Comparison of ENCODE assay signal across 15 cellular contexts in the genomic region with DNA sequence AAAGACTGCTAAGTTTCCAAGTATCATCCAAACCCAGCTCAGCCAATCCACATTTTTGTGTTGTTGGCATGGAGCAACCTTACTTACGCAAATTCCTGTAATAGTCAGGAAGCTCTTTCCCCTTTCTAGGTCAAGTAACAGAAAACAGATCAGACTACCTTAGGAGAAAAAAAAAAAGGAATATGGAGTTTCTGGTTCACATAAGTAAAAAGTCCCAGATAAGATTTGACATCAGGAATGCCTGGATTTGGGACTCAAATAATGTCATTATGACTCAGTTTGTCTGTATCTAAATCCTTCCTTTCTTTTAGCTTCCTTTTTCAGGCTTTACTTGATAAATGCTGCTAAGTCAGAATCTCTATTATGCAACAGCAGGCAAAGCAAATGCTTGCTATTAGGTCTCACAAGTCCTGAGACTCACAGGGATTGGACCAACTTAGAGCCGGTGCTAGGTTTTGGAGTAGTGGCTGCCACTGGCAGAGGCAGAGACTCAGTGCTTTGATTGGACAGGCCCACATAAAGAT. TPM values are rescaled to one million over a fixed set of nuclear protein-coding genes. Genes with fewer than 3 reads are reported as not detected.
DNase-seq lines count a peak whose midpoint lies in the region; ATAC-seq lines count a peak whose summit lies in the region.
"Had no signal": no experiment of that assay in that cellular context is flagged by ENCODE, and none has a peak within 500 bp of the region (broad histone marks: within the 10 kb centered on the region; RNA-seq: fewer than 3 reads in every experiment).

No MANE protein-coding gene starts in this region.

- no peak for ATAC-seq in stimulated activated naive CD8-positive, alpha-beta T cell treated with anti-CD3 and anti-CD28 coated beads, Interleukin-15, Interleukin-2, amounts not matched to agents 100 U/mL and 50 U/mL, for 24 hours
- no peak for ATAC-seq in activated T-helper 17 cell treated with anti-CD3 and anti-CD28 coated beads, Interleukin-2, amount 50 U/mL, for 72 hours (replicated peaks)

- H3K4me1 Mint-ChIP-seq in stimulated activated naive CD8-positive, alpha-beta T cell treated with anti-CD3 and anti-CD28 coated beads, Interleukin-15, Interleukin-2, amounts not matched to agents 100 ng/mL and 50 ng/mL, for 24 hours (ENCODE audit: low read depth): peaks cover 37% of the 10 kb centered on the region
- peaks cover 41% of the 10 kb centered on the region for H3K4me1 Mint-ChIP-seq in activated T-helper 17 cell treated with anti-CD3 and anti-CD28 coated beads, Interleukin-2, amount 50 U/mL, for 72 hours

- no peaks in the 10 kb centered on the region for H3K36me3 ChIP-seq in esophagus (ENCODE audit: control insufficient read depth in 2 of 2, insufficient read depth in 2 of 2, low read length in 1 of 2)
- no peaks in the 10 kb centered on the region for H3K36me3 ChIP-seq in muscle layer of duodenum (ENCODE audit: control insufficient read depth in 1 of 2, insufficient read depth in 2 of 2, low read length in 2 of 2)
- H3K36me3 ChIP-seq in H7 (replicated peaks; ENCODE audit: control insufficient read depth, insufficient read depth, low read length): no peaks in the 10 kb centered on the region

- 73 to 79% methylated on average over 2 of the region's 2 CpGs for WGBS in esophagus, 2 donors

- H3K27ac Mint-ChIP-seq in stimulated activated naive CD8-positive, alpha-beta T cell treated with anti-CD3 and anti-CD28 coated beads, Interleukin-15, Interleukin-2, amounts not matched to agents 100 ng/mL and 50 ng/mL, for 24 hours: peak overlapping the region; percentile 57
- H3K27ac Mint-ChIP-seq in activated T-helper 17 cell treated with anti-CD3 and anti-CD28 coated beads, Interleukin-2, amount 50 U/mL, for 72 hours: no peak overlapping the region
- H3K27ac Mint-ChIP-seq: B cell had no signal

- H3K27ac ChIP-seq in esophagus (ENCODE audit: low read depth in 2 of 2, low read length in 1 of 2): peak overlapping the region; percentile 2 to 54
- peak overlapping the region; percentile 46 for H3K27ac ChIP-seq in muscle layer of duodenum (ENCODE audit: low read length)

- H3K27me3 ChIP-seq in esophagus (ENCODE audit: control insufficient read depth in 1 of 2, insufficient read depth in 2 of 2, low read length in 2 of 2) (no peaks in the 10 kb centered on the region), muscle layer of duodenum (ENCODE audit: low read depth, low read length) (no peaks in the 10 kb centered on the region), H7 (ENCODE audit: control insufficient read depth, insufficient read depth, low read length) (no peaks in the 10 kb centered on the region)

- H3K4me3 ChIP-seq in esophagus (ENCODE audit: low read depth in 1 of 2, low read length in 2 of 2) (no peak overlapping the region), muscle layer of duodenum (ENCODE audit: low read depth in 1 of 2, low read length in 2 of 2) (no peak overlapping the region), H7 (ENCODE audit: insufficient read depth, low read depth, low read length) (no peak overlapping the region)
- H3K4me3 ChIP-seq: GM12878 had no signal

- peaks cover 14% of the 10 kb centered on the region for H3K36me3 Mint-ChIP-seq in stimulated activated naive CD8-positive, alpha-beta T cell treated with anti-CD3 and anti-CD28 coated beads, Interleukin-15, Interleukin-2, amounts not matched to agents 100 ng/mL and 50 ng/mL, for 24 hours (ENCODE audit: low read depth)
- peaks cover 12% of the 10 kb centered on the region for H3K36me3 Mint-ChIP-seq in activated T-helper 17 cell treated with anti-CD3 and anti-CD28 coated beads, Interleukin-2, amount 50 U/mL, for 72 hours (ENCODE audit: low read depth)
- H3K36me3 Mint-ChIP-seq: stimulated activated effector memory CD8-positive, alpha-beta T cell treated with anti-CD3 and anti-CD28 coated beads, Interleukin-12 subunit alpha, Interleukin-12 subunit beta, amount 100 ng/mL, for 72 hours had no signal

- no peaks in the 10 kb centered on the region for H3K9me3 Mint-ChIP-seq in stimulated activated naive CD8-positive, alpha-beta T cell treated with anti-CD3 and anti-CD28 coated beads, Interleukin-15, Interleukin-2, amounts not matched to agents 100 ng/mL and 50 ng/mL, for 24 hours
- H3K9me3 Mint-ChIP-seq in activated T-helper 17 cell treated with anti-CD3 and anti-CD28 coated beads, Interleukin-2, amount 50 U/mL, for 72 hours: no peaks in the 10 kb centered on the region
- H3K9me3 Mint-ChIP-seq: stimulated activated effector memory CD8-positive, alpha-beta T cell treated with anti-CD3 and anti-CD28 coated beads, Interleukin-12 subunit alpha, Interleukin-12 subunit beta, amount 100 ng/mL, for 72 hours had no signal

- DNase-seq in stimulated activated naive CD8-positive, alpha-beta T cell treated with anti-CD3 and anti-CD28 coated beads, Interleukin-15, Interleukin-2, amounts not matched to agents 100 U/mL and 50 U/mL, for 24 hours: no peak
- DNase-seq in GOT3 (lab: John Stamatoyannopoulos, UW): no peak
- DNase-seq in NCI-H1092 (lab: John Stamatoyannopoulos, UW): no peak
- no peak for DNase-seq in H7
- DNase-seq: erythroblast, NCI-H446, occipital lobe, T-helper 9 cell had no signal

- no peaks in the 10 kb centered on the region for H3K27me3 Mint-ChIP-seq in stimulated activated naive CD8-positive, alpha-beta T cell treated with anti-CD3 and anti-CD28 coated beads, Interleukin-15, Interleukin-2, amounts not matched to agents 100 ng/mL and 50 ng/mL, for 24 hours
- no peaks in the 10 kb centered on the region for H3K27me3 Mint-ChIP-seq in activated T-helper 17 cell treated with anti-CD3 and anti-CD28 coated beads, Interleukin-2, amount 50 U/mL, for 72 hours
- H3K27me3 Mint-ChIP-seq: B cell had no signal

- H3K4me1 ChIP-seq in esophagus (ENCODE audit: control insufficient read depth in 2 of 2, insufficient read depth in 2 of 2, low read length in 1 of 2): no peaks in the 10 kb centered on the region
- peaks cover 0 to 11% of the 10 kb centered on the region in 2 donors for H3K4me1 ChIP-seq in muscle layer of duodenum (ENCODE audit: control insufficient read depth in 1 of 2, insufficient read depth in 2 of 2, low read length in 2 of 2)

- H3K9me3 ChIP-seq in esophagus (ENCODE audit: control insufficient read depth in 2 of 2, insufficient read depth in 1 of 2, low read depth in 1 of 2, low read length in 1 of 2): no peaks in the 10 kb centered on the region
- H3K9me3 ChIP-seq in muscle layer of duodenum (ENCODE audit: control insufficient read depth in 1 of 2, low read length in 2 of 2): no peaks in the 10 kb centered on the region

- no peak overlapping the region for H3K4me3 Mint-ChIP-seq in stimulated activated naive CD8-positive, alpha-beta T cell treated with anti-CD3 and anti-CD28 coated beads, Interleukin-15, Interleukin-2, amounts not matched to agents 100 ng/mL and 50 ng/mL, for 24 hours
- H3K4me3 Mint-ChIP-seq in activated T-helper 17 cell treated with anti-CD3 and anti-CD28 coated beads, Interleukin-2, amount 50 U/mL, for 72 hours: no peak overlapping the region
- H3K4me3 Mint-ChIP-seq: B cell; stimulated activated effector memory CD8-positive, alpha-beta T cell treated with anti-CD3 and anti-CD28 coated beads, Interleukin-12 subunit alpha, Interleukin-12 subunit beta, amount 100 ng/mL, for 72 hours had no signal

RNA-seq across cellular contexts. Expression of a gene that starts 44.5 kb away (rescaled TPM):
- polyA plus RNA-seq in esophagus: 10 to 100 TPM in 1 of 2 donors, 1 to 10 TPM in 1; 9.3 to 24.1 TPM
- 10 to 100 TPM; 44.6 to 59.9 TPM for total RNA-seq in activated T-helper 17 cell treated with anti-CD3 and anti-CD28 coated beads, Interleukin-2, amount 50 U/mL, for 72 hours
- total RNA-seq in H7 (2014; rRNA removed; shearing (Covaris generic)): 3.0 and 4.1 TPM in 2 replicates
